8 cellular contexts compared by ENCODE assay signal in the genomic region with DNA sequence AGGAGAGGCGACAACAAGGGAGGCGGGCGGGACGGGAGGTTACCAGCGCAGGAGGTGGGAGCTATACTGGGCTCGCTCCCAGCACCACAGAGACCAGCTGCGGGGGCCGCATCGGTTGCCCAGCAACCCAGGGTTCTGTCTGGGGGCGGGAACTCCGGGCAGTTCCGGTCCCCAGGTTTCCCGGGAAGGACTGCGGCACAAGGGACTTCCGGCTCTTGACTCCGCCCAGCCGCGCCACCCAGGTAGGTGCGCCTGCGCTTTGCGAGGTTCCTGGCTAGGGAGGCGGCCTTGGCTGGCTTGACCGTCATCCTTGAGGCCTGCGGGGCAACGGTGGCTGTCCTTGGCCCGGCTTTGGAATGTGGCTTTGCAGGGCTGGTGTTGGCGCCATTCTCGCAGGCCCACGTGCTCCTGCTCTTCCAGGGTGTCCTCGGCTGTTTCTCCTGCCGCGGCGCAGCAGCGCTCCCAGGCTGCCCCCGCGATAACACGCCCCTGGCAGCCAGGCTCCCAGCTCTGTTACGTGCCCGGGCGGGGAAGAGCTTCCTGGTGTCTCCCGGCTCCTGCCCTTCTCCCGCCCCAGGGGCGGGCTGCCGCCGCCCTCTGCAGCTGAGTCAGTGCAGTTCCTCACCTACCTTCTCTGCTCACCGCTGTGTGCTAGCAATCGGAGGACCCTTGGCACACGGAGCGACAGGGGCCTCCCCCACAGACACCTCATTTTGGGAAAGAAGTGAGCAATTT. TPM values are rescaled to one million over a fixed set of nuclear protein-coding genes. Genes with fewer than 3 reads are reported as not detected.
DNase-seq lines count a peak whose midpoint lies in the region; TF ChIP-seq lines count a peak whose summit lies in the region.

RSPH3 (minus strand) TSS at position 534 of the 735 bp plus-strand sequence. CDS start 652 bp downstream, outside the sequence.

- in situ Hi-C loops in HAP-1 (cut with MboI; ENCODE audit: low sequenced_read_pairs), result no loop called here

- WGBS in stomach, 5 donors, result 0% methylated on average over 13 to 49 of the region's 49 CpGs

- DNase-seq in GDM1 (lab: John Stamatoyannopoulos, UW) (peak; percentile 82), HAP-1 (ENCODE audit: low spot score in 2 of 2) (peak; percentile 94 to 97), MG63 (peak; percentile 93), SHP77 (lab: John Stamatoyannopoulos, UW) (peak; percentile 95 to 96), activated gamma-delta T cell treated with Interleukin-2 at 50 U/mL for 16 hours (peak; percentile 83), foreskin fibroblast (peak; percentile 93 to 97), neural crest cell (ENCODE audit: low read depth, low spot score) (peak; percentile 91), stomach (peak; percentile 97)

- H3K4me1 ChIP-seq in HAP-1, result no peaks in the 10 kb centered on the region; the same call in 1 of the 2 replicates
- peaks cover 3 to 35% (median 17%) of the 10 kb centered on the region in 4 donors for H3K4me1 ChIP-seq in stomach

- H3K4me3 ChIP-seq in HAP-1 (peak within 1 kb of the TSS; percentile 71), MG63 (peak within 1 kb of the TSS; percentile 63), foreskin fibroblast (ENCODE audit: low read depth in 1 of 2, low read length in 2 of 2) (peak within 1 kb of the TSS; percentile 60 to 94), stomach (peak within 1 kb of the TSS; percentile 80 to 97 (median 80))

- H3K4me3 Mint-ChIP-seq in neural crest cell, result peak within 1 kb of the TSS; percentile 97

- intact Hi-C loops in stomach (cut with DNase I; ENCODE audit: low total_unique reads), result no loop called here

- TF ChIP-seq CTCF in foreskin fibroblast (IDR thresholded peaks at IDR 0.05; ENCODE audit: low read depth, low read length) (no peak), neural crest cell (conservative IDR thresholded peaks at IDR 0.05) (no peak), stomach (IDR thresholded peaks at IDR 0.05) (peak in 1 of 7 experiments; percentile 31)

- no peak for TF ChIP-seq EP300 in stomach (IDR thresholded peaks at IDR 0.05)

- H3K36me3 ChIP-seq in HAP-1 (replicated peaks) (no peaks in the 10 kb centered on the region), MG63 (no peaks in the 10 kb centered on the region; the same call in 1 of the 2 replicates), stomach (no peaks in the 10 kb centered on the region)

- H3K27me3 Mint-ChIP-seq in neural crest cell (ENCODE audit: low read depth), result no peaks in the 10 kb centered on the region

- H3K4me1 Mint-ChIP-seq in neural crest cell, result peaks cover 13% of the 10 kb centered on the region

- H3K27me3 ChIP-seq in HAP-1 (ENCODE audit: low read depth), result no peaks in the 10 kb centered on the region
- H3K27me3 ChIP-seq in MG63, result no peaks in the 10 kb centered on the region
- no peaks in the 10 kb centered on the region for H3K27me3 ChIP-seq in stomach

- TF ChIP-seq POLR2A in stomach (IDR thresholded peaks at IDR 0.05), result peak in 1 of 4 donors; percentile 41

- peaks cover 2% of the 10 kb centered on the region for H3K36me3 Mint-ChIP-seq in neural crest cell (ENCODE audit: low read depth)

- peak within 1 kb of the TSS; percentile 84 to 98 (median 89) for H3K27ac ChIP-seq in stomach

- H3K9me3 Mint-ChIP-seq in neural crest cell, result no peaks in the 10 kb centered on the region

- H3K27ac Mint-ChIP-seq in neural crest cell (ENCODE audit: unreplicated experiment), result peak within 1 kb of the TSS; percentile 96

- H3K9me3 ChIP-seq in HAP-1 (no peaks in the 10 kb centered on the region), MG63 (no peaks in the 10 kb centered on the region), stomach (no peaks in the 10 kb centered on the region)

RNA-seq across cellular contexts. Expression of gene RSPH3, which starts in this region (rescaled TPM):
- total RNA-seq in MG63 (2014; rRNA removed; shearing (Covaris generic); ENCODE audit: low replicate concordance), result 1.5 and 1.7 TPM in 2 replicates
- 5.4 and 6.0 TPM in 2 replicates for total RNA-seq in neural crest cell
- total RNA-seq in stomach, result 10 to 100 TPM in 3 of 5 donors, 1 to 10 TPM in 2; 5.2 to 89.3 (median 12.7) TPM
- 1 to 10 TPM; 2.3 to 4.2 (median 3.8) TPM for polyA plus RNA-seq in stomach

Comparison
In these comparisons a context has a peak if more than half of its experiments do, and no peak if none do; other contexts are left out.
1. Peak in every context shown above with its lines: DNase-seq, H3K4me3 ChIP-seq and H3K27ac ChIP-seq.